8 cellular contexts compared by ENCODE assay signal in the genomic region with DNA sequence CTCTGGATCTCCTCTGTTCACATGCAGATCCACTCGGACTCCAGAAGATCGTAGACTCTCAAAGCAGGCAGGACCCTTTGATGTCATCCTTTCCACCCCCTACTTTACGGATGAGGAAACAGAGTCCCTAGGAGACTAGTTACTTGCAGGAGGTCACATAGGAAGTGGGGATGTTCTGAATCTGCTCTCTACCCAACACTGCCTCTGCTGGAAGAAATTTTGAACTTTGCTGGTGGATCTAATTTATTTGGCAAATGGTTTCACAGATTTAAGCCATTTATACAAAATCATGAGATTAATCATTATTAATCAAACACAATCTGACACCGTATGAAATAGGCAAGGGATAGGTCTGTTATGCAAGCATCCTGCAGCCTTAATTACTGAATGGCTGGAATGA. TPM values are rescaled to one million over a fixed set of nuclear protein-coding genes. Genes with fewer than 3 reads are reported as not detected.
DNase-seq lines count a peak whose midpoint lies in the region; ATAC-seq and TF ChIP-seq lines count a peak whose summit lies in the region.

No MANE protein-coding gene starts in this region.

- CTCF ChIA-PET in Calu3 (lab: Charles Lee), result interaction anchor here (1.2 to 3.4 kb wide), 2 partner anchors 114 to 759 kb away, joined by 3 to 56 read pairs; no protein-coding TSS in a partner anchor

- no peak overlapping the region for H2AK5ac ChIP-seq in mesenchymal stem cell (ENCODE audit: low read length, severe bottlenecking)

- H3K79me1 ChIP-seq in mesenchymal stem cell (replicated peaks; ENCODE audit: low read length, poor library complexity, severe bottlenecking), result no peaks in the 10 kb centered on the region

- H3K18ac ChIP-seq in mesenchymal stem cell (ENCODE audit: low read depth in 1 of 2, low read length in 2 of 2), result no peak overlapping the region

- H2BK120ac ChIP-seq in mesenchymal stem cell (ENCODE audit: low read depth, low read length), result no peak overlapping the region

- H3K27me3 Mint-ChIP-seq in Calu3 (ENCODE audit: unreplicated experiment), result peaks cover 25% of the 10 kb centered on the region

- TF ChIP-seq CTCF in Calu3 (IDR thresholded peaks at IDR 0.05; ENCODE audit: unreplicated experiment) (peak; percentile 51), breast epithelium (IDR thresholded peaks at IDR 0.05) (peak; percentile 11 to 33 (median 19)), upper lobe of left lung (IDR thresholded peaks at IDR 0.05) (peak in 3 of 6 experiments; percentile 25 to 32 (median 28))

- H2BK15ac ChIP-seq in mesenchymal stem cell (ENCODE audit: low read depth, poor library complexity, severe bottlenecking), result no peak overlapping the region

- no peaks in the 10 kb centered on the region for H3K9me3 Mint-ChIP-seq in Calu3 (ENCODE audit: low read depth, unreplicated experiment)

- H3K4me3 Mint-ChIP-seq in Calu3 (ENCODE audit: low read depth, unreplicated experiment), result no peak overlapping the region

- ATAC-seq in HG02973 (IDR thresholded peaks at IDR 0.05; ENCODE audit: unreplicated experiment) (no peak), GM21737 (IDR thresholded peaks at IDR 0.05; ENCODE audit: unreplicated experiment) (no peak), upper lobe of left lung (ENCODE audit: low FRiP score in 2 of 2) (no peak), GM19023 (IDR thresholded peaks at IDR 0.05; ENCODE audit: unreplicated experiment) (no peak)

- no peaks in the 10 kb centered on the region for H3K36me3 Mint-ChIP-seq in Calu3 (ENCODE audit: insufficient read depth, unreplicated experiment)

- 87% methylated on average over 3 of the region's 4 CpGs for WGBS in mesenchymal stem cell
- WGBS in upper lobe of left lung, 2 donors, result 81 to 84% methylated on average over 4 of the region's 4 CpGs

- no TSS peak for BruUV-seq in Calu3 (replicated peaks; lab: Mats Ljungman, UMichigan)

- no peak overlapping the region for H2AFZ ChIP-seq in mesenchymal stem cell (ENCODE audit: low read depth, low read length)

- no peak overlapping the region for H3K23ac ChIP-seq in mesenchymal stem cell (ENCODE audit: low read length in 2 of 2)

- H3K27ac ChIP-seq in breast epithelium, result no peak overlapping the region
- H3K27ac ChIP-seq in mesenchymal stem cell (ENCODE audit: low read length, poor library complexity, severe bottlenecking), result no peak overlapping the region
- H3K27ac ChIP-seq in upper lobe of left lung, result no peak overlapping the region

- no peak overlapping the region for H2BK5ac ChIP-seq in mesenchymal stem cell (ENCODE audit: low read depth, low read length, poor library complexity, severe bottlenecking)

- TF ChIP-seq EP300 in upper lobe of left lung (IDR thresholded peaks at IDR 0.05), result no peak

- intact Hi-C loops in Calu3 (cut with micrococcal nuclease; ENCODE audit: unreplicated experiment), result loop anchor here (1.0 to 5.0 kb wide), 10 partner anchors 164 to 1014 kb away; a partner anchor contains a TSS
- intact Hi-C loops in breast epithelium (cut with DNase I; ENCODE audit: low total_unique reads), result loop anchor here (5.0 kb wide), 1 partner anchor 749 kb away; no protein-coding TSS in a partner anchor

- H3K14ac ChIP-seq in mesenchymal stem cell (ENCODE audit: low read length in 2 of 2), result no peak overlapping the region

- H3K4me1 Mint-ChIP-seq in Calu3 (ENCODE audit: low read depth, unreplicated experiment), result peaks cover 16% of the 10 kb centered on the region

- H3K4ac ChIP-seq in mesenchymal stem cell (ENCODE audit: low read depth in 1 of 2, low read length in 2 of 2), result no peak overlapping the region

- H3K27ac Mint-ChIP-seq in Calu3 (ENCODE audit: unreplicated experiment), result no peak overlapping the region

- no peak overlapping the region for H2BK12ac ChIP-seq in mesenchymal stem cell (ENCODE audit: low read length in 2 of 2)

- no peak for TF ChIP-seq POLR2A in breast epithelium (IDR thresholded peaks at IDR 0.05)
- TF ChIP-seq POLR2A in upper lobe of left lung (IDR thresholded peaks at IDR 0.05), result no peak

- H3K9ac ChIP-seq in mesenchymal stem cell (ENCODE audit: low read length), result no peak overlapping the region

- H3K27me3 ChIP-seq in breast epithelium (no peaks in the 10 kb centered on the region), mesenchymal stem cell (ENCODE audit: control insufficient read depth in 1 of 2, insufficient read depth in 1 of 2, low read length in 2 of 2) (peaks cover 5 to 14% of the 10 kb centered on the region in 2 experiments), upper lobe of left lung (no peaks in the 10 kb centered on the region)

- H3K4me1 ChIP-seq in breast epithelium (no peaks in the 10 kb centered on the region), mesenchymal stem cell (ENCODE audit: control insufficient read depth, insufficient read depth, low read depth, low read length) (no peaks in the 10 kb centered on the region), upper lobe of left lung (peaks cover 0 to 7% (median 3%) of the 10 kb centered on the region in 4 donors)

- H4K8ac ChIP-seq in mesenchymal stem cell (ENCODE audit: low read length), result no peak overlapping the region

- H3K4me3 ChIP-seq in breast epithelium (no peak overlapping the region), mesenchymal stem cell (ENCODE audit: insufficient read depth in 1 of 2, low read depth in 1 of 2, low read length in 2 of 2) (no peak overlapping the region), upper lobe of left lung (no peak overlapping the region)

- no peaks in the 10 kb centered on the region for H3K9me3 ChIP-seq in breast epithelium
- no peaks in the 10 kb centered on the region for H3K9me3 ChIP-seq in mesenchymal stem cell (ENCODE audit: control insufficient read depth, low read length)
- H3K9me3 ChIP-seq in upper lobe of left lung, result no peaks in the 10 kb centered on the region

- H4K91ac ChIP-seq in mesenchymal stem cell (ENCODE audit: low read length), result no peak overlapping the region

- DNase-seq in Calu3 (peak; percentile 20), LHCN-M2 (ENCODE audit: low read depth) (peak; percentile 19), breast epithelium (ENCODE audit: low spot score in 2 of 2) (no peak), mesenchymal stem cell (peak; percentile 46), upper lobe of left lung (no peak)

- H3K4me2 ChIP-seq in mesenchymal stem cell (ENCODE audit: low read length, poor library complexity, severe bottlenecking), result no peak overlapping the region

- H3K36me3 ChIP-seq in breast epithelium (no peaks in the 10 kb centered on the region), mesenchymal stem cell (ENCODE audit: control insufficient read depth in 1 of 2, insufficient read depth in 2 of 2, low read depth in 1 of 2, low read length in 2 of 2) (no peaks in the 10 kb centered on the region), upper lobe of left lung (no peaks in the 10 kb centered on the region)

RNA-seq across cellular contexts. Expression of a gene that starts 55.0 kb away (rescaled TPM):
- total RNA-seq in Calu3 (2022) (37.5 and 40.8 TPM in 2 replicates), LHCN-M2 (2014; rRNA removed) (34.9 and 47.8 TPM in 2 replicates), breast epithelium (100 to 1,000 TPM in 1 of 3 donors, 10 to 100 TPM in 2; 82.9 to 118 (median 100.0) TPM), upper lobe of left lung (100 to 1,000 TPM in 2 of 6 donors, 10 to 100 TPM in 4; 32.4 to 132 (median 79.0) TPM)
- 13.4 TPM for polyA plus RNA-seq in LHCN-M2 (2012)
- polyA plus RNA-seq in mesenchymal stem cell (2013, experiment 1 of 2), result 31.2 TPM
- polyA plus RNA-seq in mesenchymal stem cell (2013, experiment 2 of 2), result 30.0 TPM

Comparison
In these comparisons a context has a peak if more than half of its experiments do, and no peak if none do; other contexts are left out.
1. DNase-seq: peak in Calu3 (single experiment), LHCN-M2 (single experiment) and mesenchymal stem cell (single experiment); none in breast epithelium (0 of 2) and upper lobe of left lung (0 of 2).